In genomic region chr3:87206635-87207034, GRCh38 we compare ENCODE assay signal across 17 cellular contexts. TPM values are rescaled to one million over a fixed set of nuclear protein-coding genes. Genes with fewer than 3 reads are reported as not detected.
DNase-seq lines count a peak whose midpoint lies in the region; ATAC-seq and TF ChIP-seq lines count a peak whose summit lies in the region.
"Had no signal": no experiment of that assay in that cellular context is flagged by ENCODE, and none has a peak within 500 bp of the region (broad histone marks: within the 10 kb centered on the region; RNA-seq: fewer than 3 reads in every experiment).

No MANE protein-coding gene starts in this region.

- H3K79me2 ChIP-seq in GM23248 (ENCODE audit: insufficient read depth) (no peaks in the 10 kb centered on the region), PC-9 (ENCODE audit: low read depth) (no peaks in the 10 kb centered on the region), fibroblast of lung (ENCODE audit: control insufficient read depth, insufficient read depth, low read length) (no peaks in the 10 kb centered on the region), smooth muscle cell (ENCODE audit: low read depth) (no peaks in the 10 kb centered on the region)

- no peak overlapping the region for H2AFZ ChIP-seq in GM23248
- no peak overlapping the region for H2AFZ ChIP-seq in PC-9
- no peak overlapping the region for H2AFZ ChIP-seq in fibroblast of lung (ENCODE audit: low read length)
- no peak overlapping the region for H2AFZ ChIP-seq in smooth muscle cell (ENCODE audit: low read depth)
- H2AFZ ChIP-seq in neuronal stem cell (ENCODE audit: low read length): no peak overlapping the region

- H3K23ac ChIP-seq in neuronal stem cell (ENCODE audit: low read depth, low read length, poor library complexity): no peak overlapping the region

- H3K9me3 ChIP-seq in GM23248 (ENCODE audit: low read depth) (no peaks in the 10 kb centered on the region), PC-9 (ENCODE audit: insufficient read depth, low read depth) (peaks cover 24% of the 10 kb centered on the region), fibroblast of lung (ENCODE audit: control insufficient read depth, insufficient read depth, low read depth, low read length) (no peaks in the 10 kb centered on the region), smooth muscle cell (replicated peaks; ENCODE audit: low read depth) (no peaks in the 10 kb centered on the region), neuronal stem cell (replicated peaks in 1 of 2; ENCODE audit: control insufficient read depth in 2 of 2, insufficient read depth in 1 of 2, low read depth in 1 of 2, low read length in 2 of 2) (no peaks in the 10 kb centered on the region)
- H3K9me3 ChIP-seq: BLaER1 treated with 17β-estradiol and CSF1 and Interleukin-3, amounts not matched to agents 10 nM and 100 nM had no signal

- no peak overlapping the region for H2AK5ac ChIP-seq in neuronal stem cell (ENCODE audit: low read depth, low read length)

- no peaks in the 10 kb centered on the region for H3K79me1 ChIP-seq in neuronal stem cell (ENCODE audit: low read depth, low read length)

- POLR2A ChIA-PET in PC-9 (lab: Charles Lee; ENCODE audit: unreplicated experiment): interaction anchor here (0.6 kb wide), 1 partner anchor 20 kb away, joined by 3 read pairs; the partner anchor contains the start of gene CHMP2B

- H4K20me1 ChIP-seq in GM23248 (ENCODE audit: insufficient read depth) (no peaks in the 10 kb centered on the region), PC-9 (ENCODE audit: insufficient read depth) (no peaks in the 10 kb centered on the region), fibroblast of lung (ENCODE audit: control insufficient read depth, extremely low read depth, insufficient read depth, low read length) (no peaks in the 10 kb centered on the region), smooth muscle cell (ENCODE audit: low read depth) (no peaks in the 10 kb centered on the region)
- H4K20me1 ChIP-seq: BLaER1 treated with 17β-estradiol and CSF1 and Interleukin-3, amounts not matched to agents 10 nM and 100 nM had no signal

- H3K4me2 ChIP-seq in GM23248 (ENCODE audit: unreplicated experiment) (peak overlapping the region; percentile 55), PC-9 (peak overlapping the region; percentile 46), fibroblast of lung (ENCODE audit: extremely low read depth, insufficient read depth, low read length) (peak overlapping the region; percentile 25), smooth muscle cell (no peak overlapping the region), neuronal stem cell (ENCODE audit: insufficient read depth, low read length, poor library complexity, severe bottlenecking) (no peak overlapping the region)
- H3K4me2 ChIP-seq: BLaER1 treated with 17β-estradiol and CSF1 and Interleukin-3, amounts not matched to agents 10 nM and 100 nM had no signal

- H2BK12ac ChIP-seq in neuronal stem cell (ENCODE audit: low read length): no peak overlapping the region

- H4K8ac ChIP-seq in neuronal stem cell (ENCODE audit: low read depth, low read length): no peak overlapping the region

- 2 to 5% methylated on average over 1 of the region's 1 CpG for WGBS in GM23248 (ENCODE audit: low coverage in 1 of 2, low lambda C conversion rate in 2 of 2, missing lambda C conversion rate in 2 of 2), 2 experiments
- WGBS in smooth muscle cell (ENCODE audit: low lambda C conversion rate): 89% methylated on average over 1 of the region's 1 CpG
- no CpG with 5 or more reads among the region's 1 CpG for WGBS in neuronal stem cell (ENCODE audit: extremely low coverage in 2 of 2, insufficient read length in 2 of 2, insufficient replicate concordance in 1 of 2), 2 donors

- no peak overlapping the region for H2BK15ac ChIP-seq in neuronal stem cell (ENCODE audit: low read length)

- ATAC-seq in SK-N-SH treated with all-trans-retinoic acid at 6 μM for 48 hours: no peak

- no peak overlapping the region for H2BK5ac ChIP-seq in neuronal stem cell (ENCODE audit: low read length)

- in situ Hi-C loops in GM23248 (cut with MboI): no loop called here

- H3K18ac ChIP-seq in neuronal stem cell (ENCODE audit: low read length): no peak overlapping the region

- TF ChIP-seq CTCF in PC-9 (conservative IDR thresholded peaks at IDR 0.05): no peak
- TF ChIP-seq CTCF in fibroblast of lung (conservative IDR thresholded peaks at IDR 0.05 in 1 of 2, IDR thresholded peaks at IDR 0.05 in 1 of 2; ENCODE audit: low read depth in 1 of 2, low read length in 2 of 2): no peak
- TF ChIP-seq CTCF in smooth muscle cell (IDR thresholded peaks at IDR 0.05; ENCODE audit: borderline replicate concordance, insufficient read depth, poor library complexity, severe bottlenecking): no peak

- no peak overlapping the region for H3K4ac ChIP-seq in neuronal stem cell (ENCODE audit: low read length)

- H3K9me2 ChIP-seq in GM23248 (ENCODE audit: insufficient read depth) (no peaks in the 10 kb centered on the region), PC-9 (ENCODE audit: insufficient read depth) (no peaks in the 10 kb centered on the region)

- peaks cover 22% of the 10 kb centered on the region for H3F3A ChIP-seq in GM23248 (ENCODE audit: insufficient read depth)
- H3F3A ChIP-seq in PC-9 (ENCODE audit: insufficient read depth, low read depth): peaks cover 38% of the 10 kb centered on the region
- no peaks in the 10 kb centered on the region for H3F3A ChIP-seq in smooth muscle cell (ENCODE audit: low read depth)

- no TSS peak for BruUV-seq in PC-9 (replicated peaks; lab: Mats Ljungman, UMichigan)

- no peak overlapping the region for H3K4me3 ChIP-seq in GM23248
- peak overlapping the region; percentile 15; the same call in 1 of the 2 replicates for H3K4me3 ChIP-seq in PC-9
- H3K4me3 ChIP-seq in fibroblast of lung (replicated peaks in 1 of 4; ENCODE audit: control extremely low read depth in 1 of 4, insufficient read depth in 1 of 4, low read depth in 3 of 4, low read length in 4 of 4): no peak overlapping the region
- H3K4me3 ChIP-seq in smooth muscle cell: peak overlapping the region; percentile 9
- H3K4me3 ChIP-seq in neuronal stem cell (ENCODE audit: low read length in 2 of 2): no peak overlapping the region
- H3K4me3 ChIP-seq: BLaER1 treated with 17β-estradiol and CSF1 and Interleukin-3, amounts not matched to agents 10 nM and 100 nM had no signal

- intact Hi-C loops in PC-9 (cut with micrococcal nuclease; ENCODE audit: unreplicated experiment): loop anchor here (1.0 kb wide), 1 partner anchor 21 kb away; the partner anchor contains the start of gene CHMP2B

- CTCF ChIA-PET in PC-9 (lab: Charles Lee): no interaction called here

- no peaks in the 10 kb centered on the region for H3K27me3 ChIP-seq in GM23248 (replicated peaks; ENCODE audit: insufficient read depth)
- no peaks in the 10 kb centered on the region for H3K27me3 ChIP-seq in PC-9 (ENCODE audit: insufficient read depth, low read depth)
- no peaks in the 10 kb centered on the region for H3K27me3 ChIP-seq in fibroblast of lung (ENCODE audit: control insufficient read depth, insufficient read depth, low read length)
- H3K27me3 ChIP-seq in smooth muscle cell (ENCODE audit: low read depth): no peaks in the 10 kb centered on the region
- no peaks in the 10 kb centered on the region for H3K27me3 ChIP-seq in neuronal stem cell (ENCODE audit: control insufficient read depth in 3 of 3, insufficient read depth in 3 of 3, low read depth in 1 of 3, low read length in 3 of 3)
- H3K27me3 ChIP-seq: BLaER1 treated with 17β-estradiol and CSF1 and Interleukin-3, amounts not matched to agents 10 nM and 100 nM had no signal

- H3K36me3 ChIP-seq in GM23248 (ENCODE audit: low read depth): no peaks in the 10 kb centered on the region
- no peaks in the 10 kb centered on the region for H3K36me3 ChIP-seq in PC-9 (ENCODE audit: low read depth)
- no peaks in the 10 kb centered on the region for H3K36me3 ChIP-seq in fibroblast of lung (ENCODE audit: control insufficient read depth, insufficient read depth, low read length)
- H3K36me3 ChIP-seq in smooth muscle cell (ENCODE audit: low read depth): no peaks in the 10 kb centered on the region
- no peaks in the 10 kb centered on the region for H3K36me3 ChIP-seq in neuronal stem cell (replicated peaks in 1 of 2; ENCODE audit: control insufficient read depth in 2 of 2, insufficient read depth in 2 of 2, low read length in 2 of 2)
- H3K36me3 ChIP-seq: BLaER1 treated with 17β-estradiol and CSF1 and Interleukin-3, amounts not matched to agents 10 nM and 100 nM had no signal

- DNase-seq in GM23248 (peak; percentile 8), PC-9 (no peak), fibroblast of lung (ENCODE audit: low read depth in 2 of 2) (no peak), smooth muscle cell (lab: John Stamatoyannopoulos, UW; ENCODE audit: unreplicated experiment) (no peak), neuronal stem cell (ENCODE audit: low spot score) (no peak), SKM-1 (lab: John Stamatoyannopoulos, UW; ENCODE audit: unreplicated experiment) (no peak)
- no peak for DNase-seq in activated CD4-positive, alpha-beta T cell treated with anti-CD3 and anti-CD28 coated beads for 1 hour
- DNase-seq: CD4-positive, alpha-beta memory T cell; KBM-7; NCI-H1092; NCI-H1436; NCI-H187 treated with DMSO at 0.1 percent for 48 hours; NCI-H510A; NCI-H748 treated with DMSO at 0.1 percent for 48 hours had no signal

- peak overlapping the region; percentile 24 for H3K27ac ChIP-seq in GM23248
- H3K27ac ChIP-seq in PC-9: peak overlapping the region; percentile 57
- H3K27ac ChIP-seq in fibroblast of lung (ENCODE audit: insufficient read depth, low read length): no peak overlapping the region
- no peak overlapping the region for H3K27ac ChIP-seq in smooth muscle cell (ENCODE audit: low read depth)
- H3K27ac ChIP-seq in neuronal stem cell (replicated peaks; ENCODE audit: low read length): no peak overlapping the region
- H3K27ac ChIP-seq: BLaER1 treated with 17β-estradiol and CSF1 and Interleukin-3, amounts not matched to agents 10 nM and 100 nM; HL-60 had no signal

- no peak overlapping the region for H4K91ac ChIP-seq in neuronal stem cell (ENCODE audit: low read depth, low read length, poor library complexity)

- H3K9ac ChIP-seq in GM23248 (no peak overlapping the region), fibroblast of lung (ENCODE audit: insufficient read depth, low read length) (no peak overlapping the region), smooth muscle cell (ENCODE audit: low read depth) (no peak overlapping the region), neuronal stem cell (ENCODE audit: low read depth, low read length, poor library complexity) (no peak overlapping the region)
- H3K9ac ChIP-seq: BLaER1 treated with 17β-estradiol and CSF1 and Interleukin-3, amounts not matched to agents 10 nM and 100 nM had no signal

- no peak overlapping the region for H3K14ac ChIP-seq in neuronal stem cell (ENCODE audit: low read length)

- H2BK120ac ChIP-seq in neuronal stem cell (ENCODE audit: low read depth, low read length): no peak overlapping the region

- H3K4me1 ChIP-seq in GM23248 (ENCODE audit: insufficient read depth) (peaks cover 21% of the 10 kb centered on the region), PC-9 (replicated peaks; ENCODE audit: insufficient read depth) (peaks cover 33% of the 10 kb centered on the region), fibroblast of lung (ENCODE audit: control insufficient read depth, extremely low read depth, insufficient read depth, low read length) (peaks cover 7% of the 10 kb centered on the region), smooth muscle cell (ENCODE audit: low read depth) (no peaks in the 10 kb centered on the region), neuronal stem cell (ENCODE audit: control insufficient read depth in 2 of 2, insufficient read depth in 1 of 2, low read depth in 1 of 2, low read length in 2 of 2) (peaks cover 0 to 4% of the 10 kb centered on the region in 2 donors)
- H3K4me1 ChIP-seq: BLaER1 treated with 17β-estradiol and CSF1 and Interleukin-3, amounts not matched to agents 10 nM and 100 nM had no signal

RNA-seq across cellular contexts. Expression of gene CHMP2B, which starts 20.5 kb away (rescaled TPM):
- 53.1 and 59.3 TPM in 2 replicates for total RNA-seq in GM23248 (2014; rRNA removed; shearing (Covaris generic))
- 124 and 137 TPM in 2 replicates for polyA plus RNA-seq in GM23248 (2016; fragmentation: Nextera tagmentation; extraction: Ambion mirVana)
- total RNA-seq in PC-9 (2021): 38.1 and 54.6 TPM in 2 replicates
- 20.6 and 21.6 TPM in 2 replicates for total RNA-seq in fibroblast of lung
- 29.7 and 46.2 TPM in 2 replicates for polyA plus RNA-seq in fibroblast of lung
- 21.0 and 29.5 TPM in 2 replicates for polyA plus RNA-seq in fibroblast of lung (2012)
- polyA minus RNA-seq in fibroblast of lung (ENCODE audit: low replicate concordance): 0.19 and 0.67 TPM in 2 replicates
- total RNA-seq in smooth muscle cell: 43.2 and 44.6 TPM in 2 replicates
- 49.0 and 52.0 TPM in 2 replicates for polyA plus RNA-seq in smooth muscle cell
- 47.5 TPM for polyA plus RNA-seq in neuronal stem cell (2013, experiment 1 of 2)
- 50.5 TPM for polyA plus RNA-seq in neuronal stem cell (2013, experiment 2 of 2)

Comparison
In these comparisons a context has a peak if more than half of its experiments do, and no peak if none do; other contexts are left out.
1. H3K27ac ChIP-seq: peak in GM23248 (single experiment) and PC-9 (single experiment); none in fibroblast of lung (single experiment), smooth muscle cell (single experiment) and neuronal stem cell (single experiment).
2. H3K4me2 ChIP-seq: peak in GM23248 (single experiment), PC-9 (single experiment) and fibroblast of lung (single experiment); none in smooth muscle cell (single experiment) and neuronal stem cell (single experiment).
3. H3K4me3 ChIP-seq: peak in PC-9 (single experiment) and smooth muscle cell (single experiment); none in GM23248 (single experiment), fibroblast of lung (0 of 4) and neuronal stem cell (0 of 2).